Comparison of ENCODE assay signal across 8 cellular contexts in genomic region chr14:32224731-32225377, GRCh38. TPM values are rescaled to one million over a fixed set of nuclear protein-coding genes. Genes with fewer than 3 reads are reported as not detected.
DNase-seq lines count a peak whose midpoint lies in the region; ATAC-seq and TF ChIP-seq lines count a peak whose summit lies in the region.

No MANE protein-coding gene starts in this region.

- H3K4me1 ChIP-seq in mammary epithelial cell (ENCODE audit: insufficient read depth, low read length) (peaks cover 24% of the 10 kb centered on the region), lung (ENCODE audit: control insufficient read depth in 2 of 2, insufficient read depth in 2 of 2, low read length in 2 of 2) (peaks cover 0 to 10% of the 10 kb centered on the region in 2 donors)

- H2AFZ ChIP-seq in mammary epithelial cell (ENCODE audit: low read depth, low read length), result peak overlapping the region; percentile 37

- in situ Hi-C loops in mammary epithelial cell (cut with MboI; ENCODE audit: low sequenced_read_pairs in 2 of 2), result no loop called here

- dilution Hi-C loops in mammary epithelial cell (cut with HindIII; ENCODE audit: low sequenced_read_pairs), result no loop called here

- DNase-seq in AG04449 (ENCODE audit: low read depth, low spot score) (no peak), NCI-H446 treated with DMSO at 0.1 percent for 48 hours (lab: John Stamatoyannopoulos, UW) (peak; percentile 74), mammary epithelial cell (peak; percentile 60), lung (ENCODE audit: low spot score) (no peak), GM10248 (ENCODE audit: extremely low spot score) (no peak)

- H3K36me3 ChIP-seq in mammary epithelial cell (ENCODE audit: insufficient read depth, low read length) (no peaks in the 10 kb centered on the region), lung (ENCODE audit: control insufficient read depth in 2 of 2, insufficient read depth in 2 of 2, low read length in 2 of 2) (no peaks in the 10 kb centered on the region)

- 30% methylated on average over 6 of the region's 6 CpGs for WGBS in mammary epithelial cell (ENCODE audit: low coverage, missing lambda C conversion rate)
- WGBS in lung, 2 donors, result 67 to 68% methylated on average over 6 of the region's 6 CpGs

- POLR2A ChIA-PET in AG04449 (lab: Yijun Ruan, JAX), result no interaction called here
- POLR2A ChIA-PET in GM10248 (lab: Yijun Ruan, JAX), result no interaction called here

- intact Hi-C loops in mammary epithelial cell (cut with micrococcal nuclease), result no loop called here

- H3K27ac ChIP-seq in mammary epithelial cell (ENCODE audit: insufficient read depth, low read depth, low read length) (no peak overlapping the region), lung (ENCODE audit: low read depth in 1 of 2, low read length in 1 of 2) (peak overlapping the region in 1 of 2 donors; percentile 90)

- CTCF ChIA-PET in AG04449 (lab: Yijun Ruan, JAX) (interaction anchor here (0.7 to 1.6 kb wide), 11 partner anchors 8 to 771 kb away, joined by 3 to 7 read pairs (median 4); no protein-coding TSS in a partner anchor), mammary epithelial cell (lab: Charles Lee; ENCODE audit: low non-redundant PET) (interaction anchor here (0.7 kb wide), 2 partner anchors 224 to 770 kb away, joined by 4 to 5 read pairs; no protein-coding TSS in a partner anchor), GM10248 (lab: Yijun Ruan, JAX) (interaction anchor here (0.8 to 1.1 kb wide), 2 partner anchors 26 to 155 kb away, joined by 3 read pairs; no protein-coding TSS in a partner anchor)

- H3K9me3 ChIP-seq in mammary epithelial cell (replicated peaks; ENCODE audit: insufficient read depth, low read length) (no peaks in the 10 kb centered on the region), lung (ENCODE audit: control insufficient read depth in 2 of 2, insufficient read depth in 1 of 2, low read length in 1 of 2) (no peaks in the 10 kb centered on the region)

- ATAC-seq in GM18868 (IDR thresholded peaks at IDR 0.05; ENCODE audit: unreplicated experiment) (peak; percentile 90), lung (ENCODE audit: insufficient read depth, low FRiP score) (peak; percentile 75), HG03025 (IDR thresholded peaks at IDR 0.05; ENCODE audit: low FRiP score, unreplicated experiment) (no peak), GM18873 (IDR thresholded peaks at IDR 0.05; ENCODE audit: low FRiP score, unreplicated experiment) (no peak)

- BruUV-seq in mammary epithelial cell (replicated peaks; lab: Mats Ljungman, UMichigan), result no TSS peak

- H3K27me3 ChIP-seq in mammary epithelial cell (ENCODE audit: insufficient read depth, low read length) (no peaks in the 10 kb centered on the region), lung (ENCODE audit: control insufficient read depth, insufficient read depth) (no peaks in the 10 kb centered on the region)

- H3K4me3 ChIP-seq in AG04449 (ENCODE audit: low read depth, low read length) (no peak overlapping the region), mammary epithelial cell (replicated peaks in 1 of 3; ENCODE audit: insufficient read depth in 1 of 3, low read depth in 2 of 3, low read length in 3 of 3) (no peak overlapping the region), lung (no peak overlapping the region)

- no peak overlapping the region for H3K9ac ChIP-seq in mammary epithelial cell (ENCODE audit: insufficient read depth, low read length)

- no peaks in the 10 kb centered on the region for H3K79me2 ChIP-seq in mammary epithelial cell (ENCODE audit: insufficient read depth, low read length)

- no peaks in the 10 kb centered on the region for H4K20me1 ChIP-seq in mammary epithelial cell (ENCODE audit: insufficient read depth, low read length)

- no peak overlapping the region for H3K4me2 ChIP-seq in mammary epithelial cell (ENCODE audit: insufficient read depth, low read depth, low read length)

- TF ChIP-seq CTCF in AG04449 (IDR thresholded peaks at IDR 0.05; ENCODE audit: insufficient read depth, low read length, missing control alignments) (peak; percentile 71), mammary epithelial cell (conservative IDR thresholded peaks at IDR 0.05 in 1 of 2, IDR thresholded peaks at IDR 0.05 in 1 of 2; ENCODE audit: extremely low read depth in 1 of 2, insufficient read depth in 1 of 2, low read depth in 1 of 2, low read length in 2 of 2) (peak; percentile 62 to 67), lung (IDR thresholded peaks at IDR 0.05; ENCODE audit: control extremely low read depth, extremely low read depth) (no peak), GM10248 (IDR thresholded peaks at IDR 0.05; ENCODE audit: control extremely low read depth, extremely low read depth, low read depth, missing control alignments) (no peak)

RNA-seq across cellular contexts. Expression of gene RNU6-8, which starts 21.8 kb away (rescaled TPM):
- total RNA-seq in mammary epithelial cell (not detected), lung (not detected)
- polyA plus RNA-seq in mammary epithelial cell (not detected), lung (not detected)
- not detected for polyA minus RNA-seq in mammary epithelial cell

RNA-seq across cellular contexts. Expression of gene RNU6-7, which starts 23.0 kb away (rescaled TPM):
- total RNA-seq in mammary epithelial cell, result not detected
- polyA plus RNA-seq in mammary epithelial cell, result not detected
- not detected for polyA minus RNA-seq in mammary epithelial cell
- total RNA-seq in lung, result not detected
- not detected for polyA plus RNA-seq in lung

Comparison
In these comparisons a context has a peak if more than half of its experiments do, and no peak if none do; other contexts are left out.
1. DNase-seq: peak in NCI-H446 treated with DMSO at 0.1 percent for 48 hours (single experiment) and mammary epithelial cell (single experiment); none in AG04449 (single experiment), lung (single experiment) and GM10248 (single experiment).
2. CTCF ChIP-seq: peak in AG04449 (single experiment) and mammary epithelial cell (2 of 2); none in lung (single experiment) and GM10248 (single experiment).
3. ATAC-seq: peak in GM18868 (single experiment) and lung (single experiment); none in HG03025 (single experiment) and GM18873 (single experiment).